ENCODE assay signal across 23 cellular contexts in genomic region chr2:198852248-198852647, GRCh38.
"Had no signal": no experiment of that assay in that cellular context is flagged by ENCODE, and none has a peak within 500 bp of the region (broad histone marks: within the 10 kb centered on the region; RNA-seq: fewer than 3 reads in every experiment).

No MANE protein-coding gene starts in this region.

- ATAC-seq: activated CD8-positive, alpha-beta T cell treated with anti-CD3 and anti-CD28 coated beads, Interleukin-2, amount 10 ng/mL, durations not matched to agents 7 days and 5 days; Panc1; Right ventricle myocardium inferior; SK-N-SH treated with all-trans-retinoic acid at 6 μM for 48 hours; WTC11 had no signal

- DNase-seq: activated CD4-positive, alpha-beta T cell treated with anti-CD3 and anti-CD28 coated beads for 48 hours; activated CD4-positive, alpha-beta T cell treated with anti-CD3 and anti-CD28 coated beads, Interleukin-2, amount 50 U/mL, for 4 hours; activated CD4-positive, CD25-positive, alpha-beta regulatory T cell treated with anti-CD3 and anti-CD28 coated beads, Interleukin-2, amount 50 U/mL, for 72 hours; activated CD8-positive, alpha-beta memory T cell treated with anti-CD3 and anti-CD28 coated beads, Interleukin-2, amount 50 U/mL, for 48 hours; activated CD8-positive, alpha-beta T cell treated with anti-CD3 and anti-CD28 coated beads, Interleukin-2, amount 10 ng/mL, durations not matched to agents 7 days and 5 days; activated T-cell treated with anti-CD3 and anti-CD28 coated beads, Interleukin-2, amount 50 U/mL, for 1 hour; aorta; central memory CD4-positive, alpha-beta T cell; KG1; NCI-H1048; NCI-H146; NCI-H187 treated with DMSO at 0.1 percent for 48 hours; NCI-H2081 treated with DMSO at 0.1 percent for 48 hours; NCI-H2171 treated with DMSO at 0.1 percent for 48 hours; NCI-H226; NCI-H526 treated with DMSO at 0.1 percent for 48 hours; NCI-H82; RPMI8226; SW 1271 had no signal
